Comparison of ENCODE assay signal across 8 cellular contexts in genomic region chr3:47370887-47371697, GRCh38. TPM values are rescaled to one million over a fixed set of nuclear protein-coding genes. Genes with fewer than 3 reads are reported as not detected.
DNase-seq lines count a peak whose midpoint lies in the region; ATAC-seq and TF ChIP-seq lines count a peak whose summit lies in the region.

No MANE protein-coding gene starts in this region.

- H3K4me1 ChIP-seq in right cardiac atrium (ENCODE audit: control insufficient read depth, insufficient read depth, low read length) (no peaks in the 10 kb centered on the region), heart right ventricle (peaks cover 0 to 8% (median 0%) of the 10 kb centered on the region in 9 donors), gastrocnemius medialis (peaks cover 0 to under 1% of the 10 kb centered on the region in 2 donors)

- 32% methylated on average over 13 of the region's 13 CpGs for WGBS in right cardiac atrium
- 28 to 31% methylated on average over 13 of the region's 13 CpGs for WGBS in heart right ventricle, 2 donors

- no peaks in the 10 kb centered on the region for H3K36me3 Mint-ChIP-seq in activated CD4-positive, alpha-beta memory T cell treated with anti-CD3 and anti-CD28 coated beads for 36 hours

- no peaks in the 10 kb centered on the region for H3K27me3 Mint-ChIP-seq in activated CD4-positive, alpha-beta memory T cell treated with anti-CD3 and anti-CD28 coated beads for 36 hours

- no peak for TF ChIP-seq POLR2A in gastrocnemius medialis (IDR thresholded peaks at IDR 0.05)

- CTCF ChIA-PET in activated CD4-positive, alpha-beta memory T cell treated with anti-CD3 and anti-CD28 coated beads for 36 hours (lab: Charles Lee) = interaction anchor here (0.7 to 1.0 kb wide), 2 partner anchors 9 to 19 kb away, joined by 3 read pairs; no protein-coding TSS in a partner anchor

- no peak overlapping the region for H3K4me3 Mint-ChIP-seq in activated CD4-positive, alpha-beta memory T cell treated with anti-CD3 and anti-CD28 coated beads for 36 hours

- POLR2A ChIA-PET in activated CD4-positive, alpha-beta memory T cell treated with anti-CD3 and anti-CD28 coated beads for 36 hours (lab: Charles Lee) = no interaction called here

- H3K4me1 Mint-ChIP-seq in activated CD4-positive, alpha-beta memory T cell treated with anti-CD3 and anti-CD28 coated beads for 36 hours (ENCODE audit: low read depth) = no peaks in the 10 kb centered on the region

- DNase-seq in Right ventricle myocardium superior = peak; percentile 49
- DNase-seq in right cardiac atrium = no peak
- DNase-seq in activated CD4-positive, alpha-beta memory T cell treated with anti-CD3 and anti-CD28 coated beads for 36 hours = peak; percentile 51
- DNase-seq in heart right ventricle = peak in 1 of 2 donors; percentile 31
- peak; percentile 52 for DNase-seq in stimulated activated naive CD8-positive, alpha-beta T cell treated with anti-CD3 and anti-CD28 coated beads, Interleukin-15, Interleukin-2, amounts not matched to agents 100 U/mL and 50 U/mL, for 24 hours
- DNase-seq in NCI-H2081 (lab: John Stamatoyannopoulos, UW) = no peak
- DNase-seq in gastrocnemius medialis = no peak
- DNase-seq in NCI-H345 (lab: John Stamatoyannopoulos, UW) = no peak

- in situ Hi-C loops in gastrocnemius medialis (cut with MboI; ENCODE audit: low sequenced_read_pairs in 4 of 4) = no loop called here

- H3K9me3 Mint-ChIP-seq in activated CD4-positive, alpha-beta memory T cell treated with anti-CD3 and anti-CD28 coated beads for 36 hours = no peaks in the 10 kb centered on the region

- intact Hi-C loops in Right ventricle myocardium superior (cut with DNase I) = no loop called here
- intact Hi-C loops in right cardiac atrium (cut with DNase I) = no loop called here
- intact Hi-C loops in activated CD4-positive, alpha-beta memory T cell treated with anti-CD3 and anti-CD28 coated beads for 36 hours (cut with micrococcal nuclease) = no loop called here
- intact Hi-C loops in heart right ventricle (cut with DNase I) = no loop called here
- intact Hi-C loops in gastrocnemius medialis (cut with DNase I; ENCODE audit: low total_unique reads) = loop anchor here (2.0 kb wide), 1 partner anchor 120 kb away; no protein-coding TSS in a partner anchor

- H3K36me3 ChIP-seq in heart right ventricle = no peaks in the 10 kb centered on the region
- no peaks in the 10 kb centered on the region for H3K36me3 ChIP-seq in gastrocnemius medialis

- no peak overlapping the region for H3K27ac ChIP-seq in right cardiac atrium (ENCODE audit: low read length)
- H3K27ac ChIP-seq in heart right ventricle = no peak overlapping the region
- H3K27ac ChIP-seq in gastrocnemius medialis = no peak overlapping the region

- H3K27me3 ChIP-seq in right cardiac atrium (ENCODE audit: control insufficient read depth, insufficient read depth) = no peaks in the 10 kb centered on the region
- H3K27me3 ChIP-seq in heart right ventricle = peaks cover 0 to 7% (median 0%) of the 10 kb centered on the region in 7 donors
- no peaks in the 10 kb centered on the region for H3K27me3 ChIP-seq in gastrocnemius medialis

- peak in 8 of 9 donors; percentile 24 to 65 (median 59) for TF ChIP-seq CTCF in heart right ventricle (IDR thresholded peaks at IDR 0.05)
- peak in 2 of 5 experiments; percentile 50 to 63 for TF ChIP-seq CTCF in gastrocnemius medialis (IDR thresholded peaks at IDR 0.05 in 4 of 5, conservative IDR thresholded peaks at IDR 0.05 in 1 of 5)

- H3K27ac Mint-ChIP-seq in activated CD4-positive, alpha-beta memory T cell treated with anti-CD3 and anti-CD28 coated beads for 36 hours = no peak overlapping the region

- H3K9me3 ChIP-seq in right cardiac atrium (ENCODE audit: control insufficient read depth, low read length) (no peaks in the 10 kb centered on the region), heart right ventricle (no peaks in the 10 kb centered on the region), gastrocnemius medialis (no peaks in the 10 kb centered on the region)

- no peak overlapping the region for H3K4me3 ChIP-seq in right cardiac atrium (ENCODE audit: low read length)
- no peak overlapping the region for H3K4me3 ChIP-seq in heart right ventricle
- no peak overlapping the region for H3K4me3 ChIP-seq in gastrocnemius medialis

- ATAC-seq in Right ventricle myocardium superior (ENCODE audit: poor library complexity) (peak; percentile 38), right cardiac atrium (no peak), heart right ventricle (peak in 4 of 8 donors; percentile 7 to 62 (median 57)), gastrocnemius medialis (no peak)
- peak; percentile 41 for ATAC-seq in stimulated activated naive CD8-positive, alpha-beta T cell treated with anti-CD3 and anti-CD28 coated beads, Interleukin-15, Interleukin-2, amounts not matched to agents 100 U/mL and 50 U/mL, for 24 hours

RNA-seq across cellular contexts. Expression of gene PTPN23, which starts 9.7 kb away (rescaled TPM):
- total RNA-seq in Right ventricle myocardium superior (19.0 TPM), right cardiac atrium (10 to 100 TPM; 17.7 to 23.0 (median 18.0) TPM), heart right ventricle (10 to 100 TPM; 16.4 to 23.4 (median 19.6) TPM), gastrocnemius medialis (10 to 100 TPM; 10.5 to 37.3 (median 23.7) TPM)
- polyA plus RNA-seq in right cardiac atrium (14.1 TPM), heart right ventricle (10 to 100 TPM in 1 of 2 donors, 1 to 10 TPM in 1; 9.2 to 23.0 TPM)
- total RNA-seq in activated CD4-positive, alpha-beta memory T cell treated with anti-CD3 and anti-CD28 coated beads for 36 hours = 10 to 100 TPM; 27.9 to 29.7 TPM

Comparison
In these comparisons a context has a peak if more than half of its experiments do, and no peak if none do; other contexts are left out.
1. ATAC-seq: peak in Right ventricle myocardium superior (single experiment) and stimulated activated naive CD8-positive, alpha-beta T cell treated with anti-CD3 and anti-CD28 coated beads, Interleukin-15, Interleukin-2, amounts not matched to agents 100 U/mL and 50 U/mL, for 24 hours (single experiment); none in right cardiac atrium (0 of 2) and gastrocnemius medialis (0 of 2).
2. DNase-seq: peak in Right ventricle myocardium superior (single experiment), activated CD4-positive, alpha-beta memory T cell treated with anti-CD3 and anti-CD28 coated beads for 36 hours (single experiment) and stimulated activated naive CD8-positive, alpha-beta T cell treated with anti-CD3 and anti-CD28 coated beads, Interleukin-15, Interleukin-2, amounts not matched to agents 100 U/mL and 50 U/mL, for 24 hours (single experiment); none in right cardiac atrium (0 of 3), NCI-H2081 (0 of 2), gastrocnemius medialis (0 of 2) and NCI-H345 (single experiment).